8 cellular contexts compared by ENCODE assay signal in the genomic region with DNA sequence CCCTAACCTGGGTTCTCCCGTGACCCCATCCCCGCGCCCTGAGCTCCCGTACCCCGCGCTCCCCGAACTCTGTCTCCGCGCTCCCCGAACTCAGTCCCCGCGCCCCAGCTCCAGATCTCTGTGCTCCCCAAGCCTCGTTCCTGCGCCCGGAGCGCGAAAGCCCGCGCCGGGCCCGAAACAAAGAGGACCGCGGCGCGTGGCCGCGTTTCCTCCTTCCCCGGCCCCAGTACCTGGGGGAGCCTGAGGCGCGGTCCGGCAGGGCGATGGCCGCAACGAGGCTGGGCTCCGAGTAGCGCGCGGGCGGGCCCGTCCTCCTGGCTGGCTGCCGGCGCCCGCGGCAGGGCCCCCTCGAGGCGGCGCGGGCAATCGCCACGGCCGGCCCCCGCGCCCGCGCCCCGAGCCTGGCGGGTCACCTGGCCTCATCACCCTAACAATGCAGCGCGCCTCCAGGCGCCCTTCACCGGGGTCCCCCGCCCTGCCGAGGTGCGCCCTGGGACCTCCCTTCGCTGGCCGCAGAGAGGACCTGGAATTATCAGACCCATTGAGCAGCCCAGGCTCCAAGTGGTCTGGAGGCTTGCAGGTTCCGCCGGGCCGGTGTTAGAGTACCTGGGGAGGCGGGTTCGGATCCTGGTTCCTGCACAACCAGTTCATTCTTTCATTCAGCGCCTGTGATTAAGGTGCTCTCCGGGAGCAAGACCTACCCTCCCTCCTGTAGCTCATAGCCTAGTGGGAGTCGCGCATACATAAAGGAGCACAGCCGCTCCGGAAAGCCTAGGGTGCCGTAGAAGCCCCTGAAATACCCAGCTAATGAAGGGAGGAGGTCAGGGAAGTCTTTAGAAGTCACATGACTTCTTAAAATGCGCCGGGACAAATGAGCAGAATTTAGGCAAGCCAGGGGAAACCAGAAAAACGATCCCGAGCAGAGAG. TPM values are rescaled to one million over a fixed set of nuclear protein-coding genes. Genes with fewer than 3 reads are reported as not detected.
DNase-seq lines count a peak whose midpoint lies in the region; ATAC-seq and TF ChIP-seq lines count a peak whose summit lies in the region.

TSS of gene TNS3 (minus strand) at position 291 of the 927 bp plus-strand sequence. CDS start 142,475 bp downstream, outside the sequence.

- ATAC-seq in activated T-helper 17 cell treated with anti-CD3 and anti-CD28 coated beads, Interleukin-2, amount 50 U/mL, for 72 hours (replicated peaks): no peak

- H3K79me2 ChIP-seq in GM23248 (ENCODE audit: insufficient read depth): peaks cover 42% of the 10 kb centered on the region
- H3K79me2 ChIP-seq in OCI-LY7 (ENCODE audit: insufficient read depth, low read depth, low read length): peaks cover 16% of the 10 kb centered on the region; the same call in 1 of the 2 replicates

- peak within 1 kb of the TSS; percentile 74 for H2AFZ ChIP-seq in GM23248
- peak within 1 kb of the TSS; percentile 67; the same call in 1 of the 2 replicates for H2AFZ ChIP-seq in OCI-LY7 (ENCODE audit: low read length)

- WGBS in GM23248 (ENCODE audit: low coverage in 1 of 2, low lambda C conversion rate in 2 of 2, missing lambda C conversion rate in 2 of 2), 2 experiments: 5% methylated on average over 54 to 80 of the region's 82 CpGs
- 46% methylated on average over 15 of the region's 82 CpGs for WGBS in esophagus muscularis mucosa

- H3K36me3 Mint-ChIP-seq in activated T-helper 17 cell treated with anti-CD3 and anti-CD28 coated beads, Interleukin-2, amount 50 U/mL, for 72 hours (ENCODE audit: low read depth): no peaks in the 10 kb centered on the region

- H3K4me3 ChIP-seq in GM23248 (peak within 1 kb of the TSS; percentile 86), OCI-LY7 (ENCODE audit: low read depth, low read length, poor library complexity, severe bottlenecking) (peak within 1 kb of the TSS; percentile 87), esophagus muscularis mucosa (peak within 1 kb of the TSS; percentile 73 to 93 (median 85)), muscle layer of colon (ENCODE audit: low read depth in 1 of 2, low read length in 2 of 2) (peak within 1 kb of the TSS; percentile 51 to 69)

- in situ Hi-C loops in GM23248 (cut with MboI) (no loop called here), KBM-7 (cut with MboI; ENCODE audit: low pct_unique_long_range_greater_than_20kb, low sequenced_read_pairs) (no loop called here)

- DNase-seq in GM23248 (peak; percentile 74), OCI-LY7 (ENCODE audit: low spot score) (peak; percentile 71), esophagus muscularis mucosa (ENCODE audit: extremely low spot score) (no peak), KBM-7 (no peak), SW 1271 (lab: John Stamatoyannopoulos, UW) (no peak)
- no peak for DNase-seq in NK-92 treated with Interleukin-12 subunit alpha and Interleukin-12 subunit beta, amount 100 ng/mL, for 24 hours (lab: John Stamatoyannopoulos, UW)

- H3K4me2 ChIP-seq in GM23248 (ENCODE audit: unreplicated experiment) (peak within 1 kb of the TSS; percentile 86), OCI-LY7 (ENCODE audit: low read length) (peak within 1 kb of the TSS; percentile 71)

- peaks cover 28% of the 10 kb centered on the region for H3K27me3 Mint-ChIP-seq in activated T-helper 17 cell treated with anti-CD3 and anti-CD28 coated beads, Interleukin-2, amount 50 U/mL, for 72 hours

- H3K27ac Mint-ChIP-seq in activated T-helper 17 cell treated with anti-CD3 and anti-CD28 coated beads, Interleukin-2, amount 50 U/mL, for 72 hours: no peak within 1 kb of the TSS

- H3K9me3 Mint-ChIP-seq in activated T-helper 17 cell treated with anti-CD3 and anti-CD28 coated beads, Interleukin-2, amount 50 U/mL, for 72 hours: peaks cover 7% of the 10 kb centered on the region

- H3K36me3 ChIP-seq in GM23248 (ENCODE audit: low read depth) (no peaks in the 10 kb centered on the region), OCI-LY7 (ENCODE audit: insufficient read depth, low read length) (no peaks in the 10 kb centered on the region), esophagus muscularis mucosa (no peaks in the 10 kb centered on the region), muscle layer of colon (ENCODE audit: insufficient read depth, low read length) (no peaks in the 10 kb centered on the region)

- H3K27ac ChIP-seq in GM23248: no peak within 1 kb of the TSS
- peak within 1 kb of the TSS; percentile 16 for H3K27ac ChIP-seq in OCI-LY7 (ENCODE audit: low read depth, low read length, poor library complexity, severe bottlenecking)
- H3K27ac ChIP-seq in esophagus muscularis mucosa (replicated peaks in 1 of 4): peak within 1 kb of the TSS; percentile 80 to 85 (median 84)
- H3K27ac ChIP-seq in muscle layer of colon (ENCODE audit: low read depth, low read length): peak within 1 kb of the TSS; percentile 60

- no peaks in the 10 kb centered on the region for H3K9me2 ChIP-seq in GM23248 (ENCODE audit: insufficient read depth)
- H3K9me2 ChIP-seq in OCI-LY7 (ENCODE audit: insufficient read depth, low read length): no peaks in the 10 kb centered on the region

- no peaks in the 10 kb centered on the region for H4K20me1 ChIP-seq in GM23248 (ENCODE audit: insufficient read depth)
- no peaks in the 10 kb centered on the region for H4K20me1 ChIP-seq in OCI-LY7 (ENCODE audit: insufficient read depth, low read length)

- POLR2A ChIA-PET in OCI-LY7 (lab: Charles Lee): interaction anchor here (0.6 to 1.4 kb wide), 13 partner anchors 8 to 683 kb away, joined by 3 to 4 read pairs (median 3); no protein-coding TSS in a partner anchor

- intact Hi-C loops in OCI-LY7 (cut with micrococcal nuclease; ENCODE audit: unreplicated experiment) (loop anchor here (1.0 to 5.0 kb wide), 8 partner anchors 89 to 430 kb away; no protein-coding TSS in a partner anchor), esophagus muscularis mucosa (cut with DNase I) (no loop called here)

- H3K4me3 Mint-ChIP-seq in activated T-helper 17 cell treated with anti-CD3 and anti-CD28 coated beads, Interleukin-2, amount 50 U/mL, for 72 hours: no peak within 1 kb of the TSS

- TF ChIP-seq CTCF in OCI-LY7 (conservative IDR thresholded peaks at IDR 0.05; ENCODE audit: low read length) (peak; percentile 41; the same call in 1 of the 2 replicates), esophagus muscularis mucosa (IDR thresholded peaks at IDR 0.05) (peak in 2 of 3 experiments; percentile 36 to 42)

- H3K9ac ChIP-seq in GM23248 (peak within 1 kb of the TSS; percentile 95), muscle layer of colon (ENCODE audit: low read length) (no peak within 1 kb of the TSS)

- peaks cover 12% of the 10 kb centered on the region; the same call in 1 of the 2 replicates for H3F3A ChIP-seq in GM23248 (ENCODE audit: insufficient read depth)

- BruUV-seq in OCI-LY7 (replicated peaks; lab: Mats Ljungman, UMichigan): no TSS peak

- H3K9me3 ChIP-seq in GM23248 (ENCODE audit: low read depth) (no peaks in the 10 kb centered on the region), OCI-LY7 (ENCODE audit: low read length) (no peaks in the 10 kb centered on the region; the same call in 1 of the 2 replicates), esophagus muscularis mucosa (no peaks in the 10 kb centered on the region), muscle layer of colon (ENCODE audit: low read length) (no peaks in the 10 kb centered on the region)

- H3K4me1 ChIP-seq in GM23248 (ENCODE audit: insufficient read depth) (peaks cover 29% of the 10 kb centered on the region), OCI-LY7 (ENCODE audit: insufficient read depth, low read length, poor library complexity, severe bottlenecking) (peaks cover 61% of the 10 kb centered on the region), esophagus muscularis mucosa (peaks cover 42 to 71% (median 65%) of the 10 kb centered on the region in 4 donors), muscle layer of colon (ENCODE audit: insufficient read depth, low read length) (peaks cover 42% of the 10 kb centered on the region)

- H3K27me3 ChIP-seq in GM23248 (replicated peaks; ENCODE audit: insufficient read depth): no peaks in the 10 kb centered on the region
- H3K27me3 ChIP-seq in esophagus muscularis mucosa: no peaks in the 10 kb centered on the region
- peaks cover 0 to 4% of the 10 kb centered on the region in 2 donors for H3K27me3 ChIP-seq in muscle layer of colon (ENCODE audit: control insufficient read depth in 1 of 2, insufficient read depth in 2 of 2, low read length in 2 of 2)

- CTCF ChIA-PET in OCI-LY7 (lab: Charles Lee; ENCODE audit: unreplicated experiment): interaction anchor here (0.6 to 1.4 kb wide), 5 partner anchors 20 to 143 kb away, joined by 3 read pairs; no protein-coding TSS in a partner anchor

- no peak for TF ChIP-seq POLR2A in esophagus muscularis mucosa (IDR thresholded peaks at IDR 0.05; ENCODE audit: low read depth)

- no peak for TF ChIP-seq EP300 in esophagus muscularis mucosa (IDR thresholded peaks at IDR 0.05)

- H3K4me1 Mint-ChIP-seq in activated T-helper 17 cell treated with anti-CD3 and anti-CD28 coated beads, Interleukin-2, amount 50 U/mL, for 72 hours: no peaks in the 10 kb centered on the region

RNA-seq across cellular contexts. Expression of gene TNS3, which starts in this region (rescaled TPM):
- 47.0 and 48.1 TPM in 2 replicates for total RNA-seq in GM23248 (2014; rRNA removed; shearing (Covaris generic))
- 17.2 and 18.6 TPM in 2 replicates for polyA plus RNA-seq in GM23248 (2016; fragmentation: Nextera tagmentation; extraction: Ambion mirVana)
- total RNA-seq in OCI-LY7 (2014; rRNA removed; shearing (Covaris generic)): 8.3 and 9.5 TPM in 2 replicates
- total RNA-seq in OCI-LY7 (2022) (36.5 and 42.1 TPM in 2 replicates), esophagus muscularis mucosa (10 to 100 TPM; 34.6 to 52.5 (median 48.6) TPM)
- under 1 TPM; 0.37 to 0.71 TPM for total RNA-seq in activated T-helper 17 cell treated with anti-CD3 and anti-CD28 coated beads, Interleukin-2, amount 50 U/mL, for 72 hours

Comparison
In these comparisons a context has a peak if more than half of its experiments do, and no peak if none do; other contexts are left out.
1. RNA of gene TNS3 (total RNA-seq): 34.6 to 52.5 TPM in esophagus muscularis mucosa, 47.0 to 48.1 TPM in GM23248 and 8.3 to 42.1 TPM in OCI-LY7; 0.37 to 0.71 TPM in activated T-helper 17 cell treated with anti-CD3 and anti-CD28 coated beads, Interleukin-2, amount 50 U/mL, for 72 hours; every median in the first group is over 4 times any median in the second.
2. DNase-seq: peak in GM23248 (single experiment) and OCI-LY7 (single experiment); none in esophagus muscularis mucosa (single experiment), NK-92 treated with Interleukin-12 subunit alpha and Interleukin-12 subunit beta, amount 100 ng/mL, for 24 hours (single experiment), KBM-7 (single experiment) and SW 1271 (0 of 2).
3. Peak in every context shown above with its lines, with median percentiles within 50 percentile points of each other: H3K4me3 ChIP-seq.